11 cellular contexts compared by ENCODE assay signal in the genomic region with DNA sequence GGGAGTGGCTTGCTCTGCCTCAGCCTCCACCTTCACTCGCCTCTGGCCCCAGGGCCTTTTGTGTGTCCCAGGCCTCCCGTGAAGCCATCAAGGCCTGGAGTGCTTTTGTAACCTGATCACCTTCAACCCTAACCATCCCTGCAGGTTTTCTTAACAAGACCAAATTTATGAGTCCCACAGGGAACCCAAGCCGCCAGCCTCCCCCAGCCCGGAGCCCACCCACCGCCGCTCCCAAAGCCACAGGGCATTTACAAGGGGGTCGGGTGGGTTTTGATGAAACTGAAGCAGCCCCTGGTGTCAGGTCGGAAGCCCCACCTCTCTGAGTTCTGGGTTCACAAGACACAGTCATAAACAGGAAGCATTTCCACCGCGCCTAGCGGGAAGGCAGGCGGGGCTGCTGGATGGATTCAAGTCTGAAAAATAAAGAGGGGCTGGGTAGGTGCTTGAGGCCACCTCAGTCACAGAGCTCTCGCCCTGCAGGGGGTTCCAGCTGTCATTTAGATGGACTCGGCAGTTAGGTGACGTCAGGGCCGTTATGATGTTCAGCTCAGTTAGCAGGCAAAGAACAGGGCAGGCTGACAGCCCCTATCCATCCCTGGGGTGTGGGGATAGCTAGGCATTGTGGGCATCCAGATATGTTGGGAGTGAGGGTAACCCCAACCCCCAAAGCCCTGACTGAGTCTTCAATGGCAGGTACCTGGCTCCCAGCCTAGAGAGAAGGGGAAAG.
A peak's percentile ranks its signal among the peaks of the same experiment; 100 is the strongest.
DNase-seq lines count a peak whose midpoint lies in the region; ATAC-seq lines count a peak whose summit lies in the region.
"Had no signal": no experiment of that assay in that cellular context is flagged by ENCODE, and none has a peak within 500 bp of the region (broad histone marks: within the 10 kb centered on the region; RNA-seq: fewer than 3 reads in every experiment).

No MANE protein-coding gene starts in this region.

- peaks cover 28 to 40% (median 32%) of the 10 kb centered on the region in 11 experiments for H3K9me3 ChIP-seq in BLaER1 treated with 17β-estradiol and CSF1 and Interleukin-3, amounts not matched to agents 10 nM and 100 nM (replicated peaks in 1 of 11)
- H3K9me3 ChIP-seq in iPS-18c (ENCODE audit: control insufficient read depth, insufficient read depth, low read length): peaks cover 8% of the 10 kb centered on the region

- no peaks in the 10 kb centered on the region for H4K20me1 ChIP-seq in BLaER1 treated with 17β-estradiol and CSF1 and Interleukin-3, amounts not matched to agents 10 nM and 100 nM

- H3K27me3 ChIP-seq in BLaER1 treated with 17β-estradiol and CSF1 and Interleukin-3, amounts not matched to agents 10 nM and 100 nM: no peaks in the 10 kb centered on the region
- H3K27me3 ChIP-seq: brain microvascular endothelial cell had no signal

- H3K4me3 Mint-ChIP-seq in activated CD4-positive, alpha-beta T cell treated with anti-CD3 and anti-CD28 coated beads, Interleukin-2, amount 10 ng/mL, durations not matched to agents 24 days and 14 days: peak overlapping the region; percentile 23
- H3K4me3 Mint-ChIP-seq: memory B cell had no signal

- no peak for ATAC-seq in GM19023 (IDR thresholded peaks at IDR 0.05; ENCODE audit: unreplicated experiment)

- H3K36me3 Mint-ChIP-seq in activated CD4-positive, alpha-beta T cell treated with anti-CD3 and anti-CD28 coated beads, Interleukin-2, amount 10 ng/mL, durations not matched to agents 24 days and 14 days (ENCODE audit: low read depth): peaks cover 5% of the 10 kb centered on the region

- H3K9me3 Mint-ChIP-seq in activated CD4-positive, alpha-beta T cell treated with anti-CD3 and anti-CD28 coated beads, Interleukin-2, amount 10 ng/mL, durations not matched to agents 24 days and 14 days: peaks cover under 1% of the 10 kb centered on the region

- H3K4me2 ChIP-seq in BLaER1 treated with 17β-estradiol and CSF1 and Interleukin-3, amounts not matched to agents 10 nM and 100 nM: peak overlapping the region; percentile 42 to 75 (median 64)

- H3K4me1 Mint-ChIP-seq in activated CD4-positive, alpha-beta T cell treated with anti-CD3 and anti-CD28 coated beads, Interleukin-2, amount 10 ng/mL, durations not matched to agents 24 days and 14 days: peaks cover 12% of the 10 kb centered on the region
- H3K4me1 Mint-ChIP-seq: memory B cell had no signal

- H3K27me3 Mint-ChIP-seq in activated CD4-positive, alpha-beta T cell treated with anti-CD3 and anti-CD28 coated beads, Interleukin-2, amount 10 ng/mL, durations not matched to agents 24 days and 14 days: no peaks in the 10 kb centered on the region

- H3K27ac ChIP-seq in BLaER1 treated with 17β-estradiol and CSF1 and Interleukin-3, amounts not matched to agents 10 nM and 100 nM: peak overlapping the region in 3 of 11 experiments; percentile 25 to 41 (median 33); a peak in 6 of 22 replicates
- H3K27ac ChIP-seq: brain microvascular endothelial cell, C4-2B had no signal

- H3K27ac Mint-ChIP-seq in activated CD4-positive, alpha-beta T cell treated with anti-CD3 and anti-CD28 coated beads, Interleukin-2, amount 10 ng/mL, durations not matched to agents 24 days and 14 days: peak overlapping the region; percentile 77
- H3K27ac Mint-ChIP-seq: memory B cell had no signal

- DNase-seq in NCI-H1417 (lab: John Stamatoyannopoulos, UW) (peak; percentile 75 to 99 (median 96)), inferior parietal cortex (ENCODE audit: extremely low spot score) (no peak), SIG-M5 (lab: John Stamatoyannopoulos, UW) (no peak), GDM1 (lab: John Stamatoyannopoulos, UW) (no peak)
- peak; percentile 78 for DNase-seq in activated CD4-positive, alpha-beta T cell treated with anti-CD3 and anti-CD28 coated beads, Interleukin-2, amount 10 ng/mL, durations not matched to agents 24 days and 14 days
- DNase-seq: brain microvascular endothelial cell had no signal

- peaks cover 7 to 28% (median 25%) of the 10 kb centered on the region in 10 experiments for H3K4me1 ChIP-seq in BLaER1 treated with 17β-estradiol and CSF1 and Interleukin-3, amounts not matched to agents 10 nM and 100 nM

- H3K9ac ChIP-seq in BLaER1 treated with 17β-estradiol and CSF1 and Interleukin-3, amounts not matched to agents 10 nM and 100 nM: peak overlapping the region in 1 of 11 experiments; percentile 32; a peak in 2 of 22 replicates

- H3K36me3 ChIP-seq in BLaER1 treated with 17β-estradiol and CSF1 and Interleukin-3, amounts not matched to agents 10 nM and 100 nM: no peaks in the 10 kb centered on the region
- H3K36me3 ChIP-seq: brain microvascular endothelial cell had no signal

- intact Hi-C loops in activated CD4-positive, alpha-beta T cell treated with anti-CD3 and anti-CD28 coated beads, Interleukin-2, amount 10 ng/mL, durations not matched to agents 24 days and 14 days (cut with micrococcal nuclease): no loop called here

- no peak overlapping the region for H3K4me3 ChIP-seq in BLaER1 treated with 17β-estradiol and CSF1 and Interleukin-3, amounts not matched to agents 10 nM and 100 nM
- 0 out of 2 replicates have a peak overlapping the region, but pooled peaks have one; percentile 6 for H3K4me3 ChIP-seq in iPS-18c (ENCODE audit: insufficient read depth, low read depth, low read length)

Comparison
In these comparisons a context has a peak if more than half of its experiments do, and no peak if none do; other contexts are left out.
1. DNase-seq: peak in NCI-H1417 (3 of 3) and activated CD4-positive, alpha-beta T cell treated with anti-CD3 and anti-CD28 coated beads, Interleukin-2, amount 10 ng/mL, durations not matched to agents 24 days and 14 days (single experiment); none in inferior parietal cortex (single experiment), SIG-M5 (single experiment) and GDM1 (single experiment).